ENCODE assay signal across 12 cellular contexts in genomic region chr6:111812080-111813038, GRCh38.
A peak's percentile ranks its signal among the peaks of the same experiment; 100 is the strongest.
DNase-seq lines count a peak whose midpoint lies in the region; ATAC-seq and TF ChIP-seq lines count a peak whose summit lies in the region.
"Had no signal": no experiment of that assay in that cellular context is flagged by ENCODE, and none has a peak within 500 bp of the region (broad histone marks: within the 10 kb centered on the region; RNA-seq: fewer than 3 reads in every experiment).

No MANE protein-coding gene starts in this region.

- no peaks in the 10 kb centered on the region for H3K79me2 ChIP-seq in HCT116 (ENCODE audit: insufficient read depth, low read length)

- DNase-seq in A172 (ENCODE audit: low spot score): peak; percentile 29
- DNase-seq in HCT116 (ENCODE audit: low read depth, low spot score): no peak
- no peak for DNase-seq in T-helper 2 cell treated with Interferon-gamma antibody and Interleukin-4, amounts not matched to agents 5 μg/mL and 100 μg/mL, for 36 hours (ENCODE audit: low spot score)
- peak; percentile 73 for DNase-seq in glutamatergic neuron
- DNase-seq in COLO668 (lab: John Stamatoyannopoulos, UW; ENCODE audit: unreplicated experiment): no peak
- no peak for DNase-seq in middle frontal gyrus (ENCODE audit: extremely low spot score, low spot score)
- DNase-seq: NCI-H1092 treated with DMSO at 0.1 percent for 48 hours had no signal

- H3K27me3 ChIP-seq in HCT116 (ENCODE audit: insufficient read depth, low read length): no peaks in the 10 kb centered on the region
- H3K27me3 ChIP-seq: BLaER1 treated with 17β-estradiol and CSF1 and Interleukin-3, amounts not matched to agents 10 nM and 100 nM had no signal

- H3K9ac ChIP-seq in HCT116 (ENCODE audit: low read length): no peak overlapping the region
- H3K9ac ChIP-seq: BLaER1 treated with 17β-estradiol and CSF1 and Interleukin-3, amounts not matched to agents 10 nM and 100 nM had no signal

- RAD21 ChIA-PET in HCT116 (lab: Charles Lee; ENCODE audit: low non-redundant PET in 1 of 2, low total read pairs in 2 of 2, uncharacterized antibody in 2 of 2, unreplicated experiment in 2 of 2): no interaction called here

- peaks cover 25% of the 10 kb centered on the region for H3K36me3 Mint-ChIP-seq in T-helper 2 cell treated with Interferon-gamma antibody and Interleukin-4, amounts not matched to agents 5 μg/mL and 100 μg/mL, for 36 hours (ENCODE audit: low read depth)
- no peaks in the 10 kb centered on the region for H3K36me3 Mint-ChIP-seq in glutamatergic neuron (ENCODE audit: unreplicated experiment)

- no peak overlapping the region for H3K4me3 ChIP-seq in HCT116 (replicated peaks in 1 of 2; ENCODE audit: low read depth in 1 of 2, low read length in 2 of 2)
- H3K4me3 ChIP-seq: BLaER1 treated with 17β-estradiol and CSF1 and Interleukin-3, amounts not matched to agents 10 nM and 100 nM; GM12878 had no signal

- peak overlapping the region; percentile 72 for H3K4me3 Mint-ChIP-seq in T-helper 2 cell treated with Interferon-gamma antibody and Interleukin-4, amounts not matched to agents 5 μg/mL and 100 μg/mL, for 36 hours
- peak overlapping the region; percentile 45 for H3K4me3 Mint-ChIP-seq in glutamatergic neuron (ENCODE audit: unreplicated experiment)

- H3K27ac Mint-ChIP-seq in T-helper 2 cell treated with Interferon-gamma antibody and Interleukin-4, amounts not matched to agents 5 μg/mL and 100 μg/mL, for 36 hours: peak overlapping the region; percentile 81
- H3K27ac Mint-ChIP-seq in glutamatergic neuron (ENCODE audit: unreplicated experiment): peak overlapping the region; percentile 91

- no peaks in the 10 kb centered on the region for H4K20me1 ChIP-seq in HCT116 (ENCODE audit: insufficient read depth)

- no peak overlapping the region for H3K27ac ChIP-seq in HCT116 (ENCODE audit: low read depth, low read length)
- H3K27ac ChIP-seq: BLaER1 treated with 17β-estradiol and CSF1 and Interleukin-3, amounts not matched to agents 10 nM and 100 nM had no signal

- no peaks in the 10 kb centered on the region for H3K9me2 ChIP-seq in HCT116 (ENCODE audit: insufficient read depth)

- H2AFZ ChIP-seq in HCT116 (ENCODE audit: low read depth, low read length, poor library complexity, severe bottlenecking): no peak overlapping the region

- BruUV-seq in HCT116 (replicated peaks; lab: Mats Ljungman, UMichigan): no TSS peak

- no peaks in the 10 kb centered on the region for H3K9me3 Mint-ChIP-seq in T-helper 2 cell treated with Interferon-gamma antibody and Interleukin-4, amounts not matched to agents 5 μg/mL and 100 μg/mL, for 36 hours
- H3K9me3 Mint-ChIP-seq in glutamatergic neuron (ENCODE audit: unreplicated experiment): peaks cover 16% of the 10 kb centered on the region

- no peaks in the 10 kb centered on the region for H3K9me3 ChIP-seq in HCT116 (ENCODE audit: control insufficient read depth in 1 of 2, insufficient read depth in 1 of 2, low read depth in 1 of 2, low read length in 2 of 2)
- H3K9me3 ChIP-seq: BLaER1 treated with 17β-estradiol and CSF1 and Interleukin-3, amounts not matched to agents 10 nM and 100 nM had no signal

- peaks cover 67% of the 10 kb centered on the region for H3K4me1 Mint-ChIP-seq in T-helper 2 cell treated with Interferon-gamma antibody and Interleukin-4, amounts not matched to agents 5 μg/mL and 100 μg/mL, for 36 hours (ENCODE audit: low read depth)
- peaks cover 70% of the 10 kb centered on the region for H3K4me1 Mint-ChIP-seq in glutamatergic neuron (ENCODE audit: low read depth, unreplicated experiment)

- POLR2A ChIA-PET in HCT116 (lab: Charles Lee): no interaction called here

- H3K4me1 ChIP-seq in HCT116 (ENCODE audit: control insufficient read depth in 1 of 2, insufficient read depth in 2 of 2, low read length in 2 of 2): peaks cover 0 to 17% of the 10 kb centered on the region in 2 experiments; a peak in 2 of 4 replicates

- no peak for TF ChIP-seq RAD21 in HCT116 (IDR thresholded peaks at IDR 0.05; ENCODE audit: low read depth)

- ATAC-seq in HCT116: no peak; the same call in 1 of the 2 replicates
- ATAC-seq in GM21447 (IDR thresholded peaks at IDR 0.05; ENCODE audit: unreplicated experiment): no peak
- ATAC-seq in GM21825 (IDR thresholded peaks at IDR 0.05; ENCODE audit: unreplicated experiment): no peak
- ATAC-seq: GM12878, Right ventricle myocardium inferior had no signal

- 0 out of 2 replicates have a peak overlapping the region, but pooled peaks have one; percentile 2 for H3K4me2 ChIP-seq in HCT116 (ENCODE audit: low read length)
- H3K4me2 ChIP-seq: BLaER1 treated with 17β-estradiol and CSF1 and Interleukin-3, amounts not matched to agents 10 nM and 100 nM had no signal

- no peaks in the 10 kb centered on the region for H3K36me3 ChIP-seq in HCT116 (ENCODE audit: control insufficient read depth in 1 of 2, insufficient read depth in 2 of 2, low read length in 2 of 2)

- H3K27me3 Mint-ChIP-seq in T-helper 2 cell treated with Interferon-gamma antibody and Interleukin-4, amounts not matched to agents 5 μg/mL and 100 μg/mL, for 36 hours (ENCODE audit: low read depth): no peaks in the 10 kb centered on the region
- peaks cover 7% of the 10 kb centered on the region for H3K27me3 Mint-ChIP-seq in glutamatergic neuron (ENCODE audit: unreplicated experiment)

- TF ChIP-seq POLR2A in HCT116 (IDR thresholded peaks at IDR 0.05; ENCODE audit: borderline replicate concordance, extremely low read depth, insufficient read depth, insufficient read length): no peak

- CTCF ChIA-PET in HCT116 (lab: Charles Lee): no interaction called here

- TF ChIP-seq CTCF in HCT116 (IDR thresholded peaks at IDR 0.05 in 2 of 3, conservative IDR thresholded peaks at IDR 0.05 in 1 of 3; ENCODE audit: borderline replicate concordance in 1 of 3, insufficient read depth in 1 of 3, low read depth in 2 of 3, low read length in 2 of 3) (no peak), glutamatergic neuron (IDR thresholded peaks at IDR 0.05; ENCODE audit: partially characterized antibody, unreplicated experiment) (no peak)

- intact Hi-C loops in HCT116 (cut with micrococcal nuclease): no loop called here

TF ChIP-seq in HCT116, 20 proteins besides CTCF, POLR2A, EP300 and RAD21:
- TF ChIP-seq EZH2 (IDR thresholded peaks at IDR 0.05) (no peak), SP1 (IDR thresholded peaks at IDR 0.05; ENCODE audit: low read depth) (no peak), POLR2AphosphoS5 (IDR thresholded peaks at IDR 0.05; ENCODE audit: low read depth, low read length) (no peak), ZFX (IDR thresholded peaks at IDR 0.05) (no peak), ZBTB33 (IDR thresholded peaks at IDR 0.05; ENCODE audit: extremely low read depth, insufficient replicate concordance, low read length) (no peak), ZNF274 (IDR thresholded peaks at IDR 0.05; ENCODE audit: low read depth, low read length) (no peak), FOSL1 (IDR thresholded peaks at IDR 0.05; ENCODE audit: low read depth) (no peak), CEBPB (IDR thresholded peaks at IDR 0.05; ENCODE audit: low read depth) (no peak), CBX3 (IDR thresholded peaks at IDR 0.05; ENCODE audit: low read depth) (no peak), JUND (IDR thresholded peaks at IDR 0.05) (no peak), MAX (IDR thresholded peaks at IDR 0.05) (no peak), EGR1 (IDR thresholded peaks at IDR 0.05; ENCODE audit: low read depth) (no peak), SRF (IDR thresholded peaks at IDR 0.05; ENCODE audit: low read depth) (no peak)

Comparison
In these comparisons a context has a peak if more than half of its experiments do, and no peak if none do; other contexts are left out.
1. DNase-seq: peak in A172 (single experiment) and glutamatergic neuron (single experiment); none in HCT116 (single experiment), T-helper 2 cell treated with Interferon-gamma antibody and Interleukin-4, amounts not matched to agents 5 μg/mL and 100 μg/mL, for 36 hours (single experiment), COLO668 (single experiment) and middle frontal gyrus (single experiment).